Comparison of ENCODE assay signal across 10 cellular contexts in the genomic region with DNA sequence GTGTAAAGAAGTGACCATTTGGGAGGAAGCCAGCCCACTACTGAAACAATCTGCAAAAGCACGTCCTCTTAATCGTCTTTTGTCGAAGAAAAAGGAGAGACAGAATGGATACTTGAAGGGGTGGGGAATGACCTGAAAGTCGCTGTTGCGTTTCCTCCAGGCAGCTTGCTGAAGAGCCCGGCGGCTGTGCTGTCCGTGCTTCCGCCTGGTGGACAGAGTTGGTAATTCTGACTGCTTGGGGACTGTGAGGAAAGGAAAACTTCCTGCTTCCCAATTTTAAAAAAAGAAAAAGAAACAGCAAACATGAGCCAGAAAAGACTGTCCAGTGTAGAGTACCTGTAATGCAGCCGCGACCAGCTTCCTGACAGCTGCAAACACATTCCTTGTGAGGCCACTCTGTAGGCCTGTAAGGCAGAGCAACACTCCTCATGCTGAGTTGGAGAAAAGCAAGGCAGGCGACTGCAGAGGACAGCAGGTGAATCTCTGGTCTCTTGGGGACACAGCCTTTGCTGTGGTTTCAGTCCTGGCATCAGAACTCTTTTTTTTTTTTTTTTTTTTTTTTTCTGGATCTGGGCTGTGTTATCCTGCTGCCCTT.
A peak's percentile ranks its signal among the peaks of the same experiment; 100 is the strongest.
DNase-seq lines count a peak whose midpoint lies in the region; ATAC-seq and TF ChIP-seq lines count a peak whose summit lies in the region.
"Had no signal": no experiment of that assay in that cellular context is flagged by ENCODE, and none has a peak within 500 bp of the region (broad histone marks: within the 10 kb centered on the region; RNA-seq: fewer than 3 reads in every experiment).

No MANE protein-coding gene starts in this region.

- intact Hi-C loops in right cardiac atrium (cut with DNase I) = no loop called here

- H3K4me1 Mint-ChIP-seq in WTC11 = peaks cover 22% of the 10 kb centered on the region
- H3K4me1 Mint-ChIP-seq: activated B cell treated with CpG ODN at 0.5 μM for 24 hours had no signal

- no peak overlapping the region for H3K27ac ChIP-seq in right cardiac atrium (ENCODE audit: low read length)
- H3K27ac ChIP-seq in suprapubic skin = no peak overlapping the region
- H3K27ac ChIP-seq: skin epidermis had no signal

- no peak overlapping the region for H3K4me3 Mint-ChIP-seq in WTC11
- H3K4me3 Mint-ChIP-seq: activated B cell treated with CpG ODN at 0.5 μM for 24 hours had no signal

- H3K27ac Mint-ChIP-seq in WTC11 = no peak overlapping the region
- H3K27ac Mint-ChIP-seq: activated B cell treated with CpG ODN at 0.5 μM for 24 hours had no signal

- no peak for TF ChIP-seq EP300 in suprapubic skin (IDR thresholded peaks at IDR 0.05)

- H3K27me3 ChIP-seq in right cardiac atrium (ENCODE audit: control insufficient read depth, insufficient read depth) (no peaks in the 10 kb centered on the region), suprapubic skin (no peaks in the 10 kb centered on the region)

- no peaks in the 10 kb centered on the region for H3K36me3 ChIP-seq in suprapubic skin

- CTCF ChIA-PET in WTC11 (lab: Charles Lee) = interaction anchor here (0.6 to 1.0 kb wide), 3 partner anchors 8 to 241 kb away, joined by 4 read pairs; no protein-coding TSS in a partner anchor

- 8% methylated on average over 12 of the region's 12 CpGs for WGBS in right cardiac atrium
- 28% methylated on average over 12 of the region's 12 CpGs for WGBS in suprapubic skin

- H3K36me3 Mint-ChIP-seq in WTC11 = no peaks in the 10 kb centered on the region

- no peak for TF ChIP-seq POLR2A in suprapubic skin (IDR thresholded peaks at IDR 0.05)

- H3K9me3 Mint-ChIP-seq in WTC11 = peaks cover 8% of the 10 kb centered on the region; the same call in 1 of the 2 replicates
- H3K9me3 Mint-ChIP-seq: activated B cell treated with CpG ODN at 0.5 μM for 24 hours had no signal

- H3K27me3 Mint-ChIP-seq in WTC11 (ENCODE audit: low read depth) = no peaks in the 10 kb centered on the region; the same call in 1 of the 2 replicates
- H3K27me3 Mint-ChIP-seq: activated B cell treated with CpG ODN at 0.5 μM for 24 hours had no signal

- DNase-seq in EH (ENCODE audit: low read depth) (peak; percentile 39), HuH-7 (ENCODE audit: low spot score) (peak; percentile 60), WTC11 (ENCODE audit: low spot score) (peak; percentile 82), right cardiac atrium (peak; percentile 67 to 88 (median 79)), suprapubic skin (ENCODE audit: low spot score in 2 of 2) (no peak), midbrain (lab: John Stamatoyannopoulos, UW) (no peak)
- DNase-seq: activated B cell treated with CpG ODN at 0.5 μM for 24 hours had no signal

- H3K4me3 ChIP-seq in right cardiac atrium (ENCODE audit: low read length) (no peak overlapping the region), suprapubic skin (no peak overlapping the region)
- H3K4me3 ChIP-seq: skin epidermis had no signal

- H3K9me3 ChIP-seq in right cardiac atrium (ENCODE audit: control insufficient read depth, low read length) (no peaks in the 10 kb centered on the region), suprapubic skin (no peaks in the 10 kb centered on the region)

- POLR2A ChIA-PET in WTC11 (lab: Charles Lee) = no interaction called here

- ATAC-seq in GM21367 (IDR thresholded peaks at IDR 0.05; ENCODE audit: unreplicated experiment) = peak; percentile 86
- ATAC-seq in WTC11 = peak; percentile 99
- peak; percentile 88 to 89 for ATAC-seq in right cardiac atrium
- ATAC-seq in activated CD4-positive, CD25-positive, alpha-beta regulatory T cell treated with anti-CD3 and anti-CD28 coated beads, Interleukin-2, amount 50 U/mL, for 24 hours = no peak

- H3K4me1 ChIP-seq in right cardiac atrium (ENCODE audit: control insufficient read depth, insufficient read depth, low read length) = no peaks in the 10 kb centered on the region
- H3K4me1 ChIP-seq in suprapubic skin = no peaks in the 10 kb centered on the region

- TF ChIP-seq CTCF in WTC11 (IDR thresholded peaks at IDR 0.05) (peak; percentile 87), suprapubic skin (IDR thresholded peaks at IDR 0.05) (peak; percentile 17 to 44)

TF ChIP-seq in WTC11, 78 proteins besides CTCF, POLR2A, EP300 and RAD21:
- TF ChIP-seq ZNF317 (CRISPR knock-in tag; IDR thresholded peaks at IDR 0.05; ENCODE audit: borderline replicate concordance, low read depth) (no peak), GABPB1 (CRISPR knock-in tag; IDR thresholded peaks at IDR 0.05) (no peak), CREB1 (CRISPR knock-in tag; IDR thresholded peaks at IDR 0.05) (no peak), TEAD4 (CRISPR knock-in tag; IDR thresholded peaks at IDR 0.05) (no peak), ETV6 (CRISPR knock-in tag; IDR thresholded peaks at IDR 0.05) (no peak), ZNF396 (CRISPR knock-in tag; IDR thresholded peaks at IDR 0.05; ENCODE audit: borderline replicate concordance) (no peak), TEAD1 (CRISPR knock-in tag; IDR thresholded peaks at IDR 0.05) (0 out of 2 replicates have a peak, but pooled peaks have one; percentile 13)
- TF ChIP-seq, protein P1, sequence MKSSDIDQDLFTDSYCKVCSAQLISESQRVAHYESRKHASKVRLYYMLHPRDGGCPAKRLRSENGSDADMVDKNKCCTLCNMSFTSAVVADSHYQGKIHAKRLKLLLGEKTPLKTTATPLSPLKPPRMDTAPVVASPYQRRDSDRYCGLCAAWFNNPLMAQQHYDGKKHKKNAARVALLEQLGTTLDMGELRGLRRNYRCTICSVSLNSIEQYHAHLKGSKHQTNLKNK (CRISPR knock-in tag; IDR thresholded peaks at IDR 0.05) = no peak

Comparison
In these comparisons a context has a peak if more than half of its experiments do, and no peak if none do; other contexts are left out.
1. DNase-seq: peak in EH (single experiment), HuH-7 (single experiment), WTC11 (single experiment) and right cardiac atrium (3 of 3); none in suprapubic skin (0 of 2) and midbrain (single experiment).
2. ATAC-seq: peak in GM21367 (single experiment), WTC11 (single experiment) and right cardiac atrium (2 of 2); none in activated CD4-positive, CD25-positive, alpha-beta regulatory T cell treated with anti-CD3 and anti-CD28 coated beads, Interleukin-2, amount 50 U/mL, for 24 hours (0 of 2).